ENCODE assay signal across 27 cellular contexts in genomic region chr14:33239465-33239864, GRCh38.
"Had no signal": no experiment of that assay in that cellular context is flagged by ENCODE, and none has a peak within 500 bp of the region (broad histone marks: within the 10 kb centered on the region; RNA-seq: fewer than 3 reads in every experiment).

No MANE protein-coding gene starts in this region.

- H3K27me3 ChIP-seq: dorsolateral prefrontal cortex, esophagus squamous epithelium, gastrocnemius medialis, heart right ventricle, left lung had no signal

- H3K4me3 ChIP-seq: coronary artery, dorsolateral prefrontal cortex, esophagus squamous epithelium, gastrocnemius medialis, heart right ventricle, left lung, lower lobe of right lung, mucosa of descending colon had no signal

- H3K4me1 ChIP-seq: esophagus squamous epithelium, gastrocnemius medialis, heart right ventricle, left lung, lower lobe of right lung had no signal

- H3K27ac Mint-ChIP-seq: endodermal cell; mesothelial cell of epicardium; naive thymus-derived CD4-positive, alpha-beta T cell had no signal

- H3K27me3 Mint-ChIP-seq: naive thymus-derived CD4-positive, alpha-beta T cell had no signal

- H3K4me3 Mint-ChIP-seq: endodermal cell; mesothelial cell of epicardium; naive thymus-derived CD4-positive, alpha-beta T cell had no signal

- DNase-seq: dermis blood vessel endothelial cell; dorsolateral prefrontal cortex; effector CD4-positive, alpha-beta T cell; effector memory CD4-positive, alpha-beta T cell; endodermal cell; erythroblast; esophagus squamous epithelium; foreskin fibroblast; foreskin melanocyte; gastrocnemius medialis; glutamatergic neuron; head of caudate nucleus; heart right ventricle; hippocampal formation; left cardiac atrium; left lung; left ventricle myocardium superior; lower lobe of right lung; mesenchymal stem cell; mucosa of descending colon; naive thymus-derived CD4-positive, alpha-beta T cell had no signal

- H3K9me3 ChIP-seq: esophagus squamous epithelium, gastrocnemius medialis, heart right ventricle, left lung, lower lobe of right lung, mucosa of descending colon had no signal

- FAIRE-seq: colon, endometrium, islet of Langerhans, keratinocyte had no signal

- H3K36me3 Mint-ChIP-seq: mesothelial cell of epicardium; naive thymus-derived CD4-positive, alpha-beta T cell had no signal

- H3K9me3 Mint-ChIP-seq: endodermal cell, mesothelial cell of epicardium had no signal

- H3K4me1 Mint-ChIP-seq: endodermal cell; naive thymus-derived CD4-positive, alpha-beta T cell had no signal

- H3K36me3 ChIP-seq: esophagus squamous epithelium, gastrocnemius medialis, heart right ventricle, left lung, lower lobe of right lung had no signal
